Comparison of ENCODE assay signal across 11 cellular contexts in genomic region chr22:41305646-41306045, GRCh38. TPM values are rescaled to one million over a fixed set of nuclear protein-coding genes. Genes with fewer than 3 reads are reported as not detected.
DNase-seq lines count a peak whose midpoint lies in the region; ATAC-seq and TF ChIP-seq lines count a peak whose summit lies in the region.
"Had no signal": no experiment of that assay in that cellular context is flagged by ENCODE, and none has a peak within 500 bp of the region (broad histone marks: within the 10 kb centered on the region; RNA-seq: fewer than 3 reads in every experiment).

No MANE protein-coding gene starts in this region.

- H3K27me3 Mint-ChIP-seq in progenitor cell of endocrine pancreas = no peaks in the 10 kb centered on the region

- peaks cover 0 to 9% (median 2%) of the 10 kb centered on the region in 4 donors for H3K36me3 ChIP-seq in esophagus muscularis mucosa

- WGBS in esophagus muscularis mucosa = 84% methylated on average over 2 of the region's 4 CpGs

- H3K27me3 ChIP-seq in esophagus muscularis mucosa = no peaks in the 10 kb centered on the region

- H3K4me3 Mint-ChIP-seq in progenitor cell of endocrine pancreas (ENCODE audit: low read depth) = no peak overlapping the region

- no peaks in the 10 kb centered on the region for H3K9me3 Mint-ChIP-seq in progenitor cell of endocrine pancreas (ENCODE audit: low read depth)

- H3K9me3 ChIP-seq in esophagus muscularis mucosa = no peaks in the 10 kb centered on the region

- peaks cover 21 to 65% (median 61%) of the 10 kb centered on the region in 4 donors for H3K4me1 ChIP-seq in esophagus muscularis mucosa

- H3K4me3 ChIP-seq in esophagus muscularis mucosa = no peak overlapping the region

- DNase-seq in Daoy (ENCODE audit: low read depth) = peak; percentile 81
- peak; percentile 84 for DNase-seq in RPMI7951 (ENCODE audit: low read depth)
- DNase-seq in esophagus muscularis mucosa (ENCODE audit: extremely low spot score) = no peak
- DNase-seq in progenitor cell of endocrine pancreas (ENCODE audit: low spot score, unreplicated experiment) = no peak
- DNase-seq in NK-92 (lab: John Stamatoyannopoulos, UW; ENCODE audit: unreplicated experiment) = no peak
- DNase-seq: GF-D8; NCI-H187 treated with DMSO at 0.1 percent for 48 hours; stimulated activated CD4-positive, alpha-beta T cell treated with anti-CD3 and anti-CD28 coated beads, Interleukin-4, amount 100 ng/mL, for 4 hours had no signal

- ATAC-seq in GM19035 (IDR thresholded peaks at IDR 0.05; ENCODE audit: unreplicated experiment) (no peak), GM18511 (IDR thresholded peaks at IDR 0.05; ENCODE audit: unreplicated experiment) (no peak), GM21529 (IDR thresholded peaks at IDR 0.05; ENCODE audit: unreplicated experiment) (no peak)

- TF ChIP-seq EP300 in esophagus muscularis mucosa (IDR thresholded peaks at IDR 0.05) = no peak

- TF ChIP-seq POLR2A in esophagus muscularis mucosa (IDR thresholded peaks at IDR 0.05; ENCODE audit: low read depth) = no peak

- H3K27ac Mint-ChIP-seq in progenitor cell of endocrine pancreas = peak overlapping the region; percentile 16

- peaks cover 5% of the 10 kb centered on the region for H3K36me3 Mint-ChIP-seq in progenitor cell of endocrine pancreas (ENCODE audit: insufficient read depth)

- H3K4me1 Mint-ChIP-seq in progenitor cell of endocrine pancreas (ENCODE audit: low read depth) = peaks cover 19% of the 10 kb centered on the region

- no peak for TF ChIP-seq CTCF in esophagus muscularis mucosa (IDR thresholded peaks at IDR 0.05)
- no peak for TF ChIP-seq CTCF in progenitor cell of endocrine pancreas (IDR thresholded peaks at IDR 0.05; ENCODE audit: unreplicated experiment)

- intact Hi-C loops in esophagus muscularis mucosa (cut with DNase I) = loop anchor here (10.0 kb wide), 1 partner anchor 219 kb away; no protein-coding TSS in a partner anchor

- peak overlapping the region; percentile 6 to 44 (median 22) for H3K27ac ChIP-seq in esophagus muscularis mucosa (replicated peaks in 1 of 4)

RNA-seq across cellular contexts. Expression of gene ZC3H7B, which starts 4.3 kb away (rescaled TPM):
- 27.0 and 33.6 TPM in 2 replicates for total RNA-seq in Daoy (2014; rRNA removed; shearing (Covaris generic))
- 19.6 and 22.0 TPM in 2 replicates for total RNA-seq in RPMI7951 (2014; rRNA removed; shearing (Covaris generic))
- total RNA-seq in esophagus muscularis mucosa = 10 to 100 TPM; 39.9 to 72.2 (median 54.3) TPM
- total RNA-seq in progenitor cell of endocrine pancreas = 77.3 and 83.4 TPM in 2 replicates

RNA-seq across cellular contexts. Expression of gene RANGAP1, which starts 19.7 kb away (rescaled TPM):
- total RNA-seq in Daoy (2014; rRNA removed; shearing (Covaris generic)) = 119 and 127 TPM in 2 replicates
- 68.4 and 72.0 TPM in 2 replicates for total RNA-seq in RPMI7951 (2014; rRNA removed; shearing (Covaris generic))
- 10 to 100 TPM; 39.9 to 87.9 (median 65.5) TPM for total RNA-seq in esophagus muscularis mucosa
- 76.3 and 78.0 TPM in 2 replicates for total RNA-seq in progenitor cell of endocrine pancreas

Comparison
In these comparisons a context has a peak if more than half of its experiments do, and no peak if none do; other contexts are left out.
1. DNase-seq: peak in Daoy (single experiment) and RPMI7951 (single experiment); none in esophagus muscularis mucosa (single experiment), progenitor cell of endocrine pancreas (single experiment) and NK-92 (single experiment).